In genomic region chr12:66130267-66131066, GRCh38 we compare ENCODE assay signal across 8 cellular contexts. TPM values are rescaled to one million over a fixed set of nuclear protein-coding genes. Genes with fewer than 3 reads are reported as not detected.
DNase-seq lines count a peak whose midpoint lies in the region; ATAC-seq and TF ChIP-seq lines count a peak whose summit lies in the region.

TSS of gene LLPH (minus strand) at chr12:66130750. CDS start at chr12:66129106, 1,644 bp downstream.

- H3K27me3 ChIP-seq in Panc1 (ENCODE audit: control insufficient read depth, insufficient read depth, low read length) (no peaks in the 10 kb centered on the region), esophagus squamous epithelium (no peaks in the 10 kb centered on the region)

- peak; percentile 96 for ATAC-seq in GM21528 (IDR thresholded peaks at IDR 0.05; ENCODE audit: low FRiP score, unreplicated experiment)
- ATAC-seq in Panc1, result peak; percentile 97
- peak; percentile 96 for ATAC-seq in activated T-cell treated with anti-CD3 and anti-CD28 coated beads, Interleukin-2, amount 50 U/mL, for 4 hours

- no peaks in the 10 kb centered on the region for H3K9me3 ChIP-seq in Panc1 (ENCODE audit: control insufficient read depth, insufficient read depth, low read depth, low read length)
- no peaks in the 10 kb centered on the region for H3K9me3 ChIP-seq in esophagus squamous epithelium

- TSS peak; percentile 84 for BruUV-seq in Panc1 (replicated peaks; lab: Mats Ljungman, UMichigan)

- H3K4me3 ChIP-seq in Panc1 (ENCODE audit: low read depth in 2 of 2, low read length in 2 of 2), result peak within 1 kb of the TSS; percentile 67 to 93
- peak within 1 kb of the TSS; percentile 69 to 96 (median 88) for H3K4me3 ChIP-seq in esophagus squamous epithelium

- DNase-seq in DMS153 (lab: John Stamatoyannopoulos, UW), result peak; percentile 83
- DNase-seq in Panc1 (ENCODE audit: low read depth, low spot score), result peak; percentile 59
- DNase-seq in activated T-cell treated with anti-CD3 and anti-CD28 coated beads, Interleukin-2, amount 50 U/mL, for 4 hours, result peak; percentile 85
- peak; percentile 64 for DNase-seq in esophagus squamous epithelium (lab: John Stamatoyannopoulos, UW)
- peak; percentile 93 for DNase-seq in myocyte (ENCODE audit: low read depth)
- peak; percentile 84 for DNase-seq in stimulated activated CD8-positive, alpha-beta memory T cell treated with anti-CD3 and anti-CD28 coated beads, Interleukin-7, amount 100 ng/mL, for 4 hours (ENCODE audit: low read depth in 2 of 2)

- intact Hi-C loops in Panc1 (cut with micrococcal nuclease; ENCODE audit: unreplicated experiment), result no loop called here
- intact Hi-C loops in esophagus squamous epithelium (cut with DNase I), result no loop called here

- TF ChIP-seq CTCF in Panc1 (IDR thresholded peaks at IDR 0.05) (no peak), esophagus squamous epithelium (IDR thresholded peaks at IDR 0.05) (peak in 1 of 6 experiments; percentile 34)

- H3K27ac Mint-ChIP-seq in IgD-negative memory B cell, result peak within 1 kb of the TSS; percentile 86 to 98 (median 94)

- peak in 3 of 4 donors; percentile 29 to 61 (median 60) for TF ChIP-seq POLR2A in esophagus squamous epithelium (IDR thresholded peaks at IDR 0.05)

- peak within 1 kb of the TSS; percentile 96 to 98 (median 97) for H3K4me3 Mint-ChIP-seq in IgD-negative memory B cell
- H3K4me3 Mint-ChIP-seq in activated T-cell treated with anti-CD3 and anti-CD28 coated beads, Interleukin-2, amount 50 U/mL, for 4 hours, result peak within 1 kb of the TSS; percentile 98

- POLR2A ChIA-PET in Panc1 (lab: Charles Lee), result interaction anchor here (0.6 kb wide), 1 partner anchor 40 kb away, joined by 7 read pairs; the partner anchor contains the start of gene TMBIM4

- H3K36me3 Mint-ChIP-seq in IgD-negative memory B cell, result peaks cover 16% of the 10 kb centered on the region
- peaks cover 33% of the 10 kb centered on the region for H3K36me3 Mint-ChIP-seq in activated T-cell treated with anti-CD3 and anti-CD28 coated beads, Interleukin-2, amount 50 U/mL, for 4 hours (ENCODE audit: insufficient read depth)

- H3K9me3 Mint-ChIP-seq in IgD-negative memory B cell, result peaks cover 0 to 3% (median 0%) of the 10 kb centered on the region in 3 donors
- no peaks in the 10 kb centered on the region for H3K9me3 Mint-ChIP-seq in activated T-cell treated with anti-CD3 and anti-CD28 coated beads, Interleukin-2, amount 50 U/mL, for 4 hours

- H3K36me3 ChIP-seq in Panc1 (ENCODE audit: control insufficient read depth, insufficient read depth, low read length) (peaks cover 26% of the 10 kb centered on the region), esophagus squamous epithelium (peaks cover 0 to 40% (median 0%) of the 10 kb centered on the region in 3 donors)

- WGBS in esophagus squamous epithelium, 2 donors, result 0 to 1% methylated on average over 3 to 41 of the region's 49 CpGs

- CTCF ChIA-PET in Panc1 (lab: Charles Lee), result interaction anchor here (1.6 kb wide), 1 partner anchor 15 kb away, joined by 4 read pairs; no protein-coding TSS in a partner anchor

- peaks cover 32 to 46% (median 35%) of the 10 kb centered on the region in 3 donors for H3K4me1 Mint-ChIP-seq in IgD-negative memory B cell
- H3K4me1 Mint-ChIP-seq in activated T-cell treated with anti-CD3 and anti-CD28 coated beads, Interleukin-2, amount 50 U/mL, for 4 hours (ENCODE audit: low read depth), result peaks cover 43% of the 10 kb centered on the region

- H3K27ac ChIP-seq in Panc1 (ENCODE audit: low read length) (peak within 1 kb of the TSS; percentile 85), esophagus squamous epithelium (peak within 1 kb of the TSS; percentile 75 to 89 (median 80))

- H3K27me3 Mint-ChIP-seq in IgD-negative memory B cell, result no peaks in the 10 kb centered on the region
- no peaks in the 10 kb centered on the region for H3K27me3 Mint-ChIP-seq in activated T-cell treated with anti-CD3 and anti-CD28 coated beads, Interleukin-2, amount 50 U/mL, for 4 hours (ENCODE audit: low read depth)

- H3K4me1 ChIP-seq in Panc1 (ENCODE audit: control insufficient read depth, insufficient read depth, low read length), result peaks cover 8% of the 10 kb centered on the region
- H3K4me1 ChIP-seq in esophagus squamous epithelium, result peaks cover 0 to 35% (median 13%) of the 10 kb centered on the region in 3 donors

- in situ Hi-C loops in Panc1 (cut with HindIII; ENCODE audit: low pct_unique_long_range_greater_than_20kb, low sequenced_read_pairs), result no loop called here

RNA-seq across cellular contexts. Expression of gene LLPH, which starts in this region (rescaled TPM):
- 33.2 TPM for polyA plus RNA-seq in IgD-negative memory B cell
- 40.5 TPM for total RNA-seq in Panc1 (2021; ENCODE audit: unreplicated experiment)
- 19.6 TPM for polyA plus RNA-seq in Panc1 (2012; ENCODE audit: insufficient read length)
- 10 to 100 TPM; 40.3 to 46.4 (median 43.7) TPM for total RNA-seq in activated T-cell treated with anti-CD3 and anti-CD28 coated beads, Interleukin-2, amount 50 U/mL, for 4 hours
- total RNA-seq in esophagus squamous epithelium, result 10 to 100 TPM in 2 of 4 donors, 1 to 10 TPM in 2; 3.1 to 15.6 (median 9.1) TPM
- total RNA-seq in myocyte, result 16.2 and 19.0 TPM in 2 replicates
- 17.7 TPM for polyA plus RNA-seq in myocyte (2012)

Comparison
In these comparisons a context has a peak if more than half of its experiments do, and no peak if none do; other contexts are left out.
1. Peak in every context shown above with its lines: DNase-seq, ATAC-seq, H3K4me3 ChIP-seq and H3K27ac ChIP-seq.